In genomic region chr1:42179900-42180329, GRCh38 we compare ENCODE assay signal across 1 cellular context.
TF ChIP-seq lines count a peak whose summit lies in the region.

No MANE protein-coding gene starts in this region.

TF ChIP-seq in SK-N-SH, 30 proteins besides CTCF, POLR2A, EP300 and RAD21 (continued from another document):
- TF ChIP-seq MXI1 (IDR thresholded peaks at IDR 0.05; ENCODE audit: low read depth, low read length) (no peak), USF1 (IDR thresholded peaks at IDR 0.05; ENCODE audit: borderline replicate concordance, low read depth) (no peak), GABPA (IDR thresholded peaks at IDR 0.05; ENCODE audit: low read depth) (no peak), USF2 (IDR thresholded peaks at IDR 0.05; ENCODE audit: borderline replicate concordance, low read depth, low read length) (no peak), TEAD4 (IDR thresholded peaks at IDR 0.05; ENCODE audit: borderline replicate concordance, insufficient read depth) (no peak), ZBTB33 (IDR thresholded peaks at IDR 0.05; ENCODE audit: borderline replicate concordance, low read depth) (no peak), GATA2 (CRISPR knock-in tag; IDR thresholded peaks at IDR 0.05) (no peak)
